Comparison of ENCODE assay signal across 22 cellular contexts in genomic region chr4:109334129-109334528, GRCh38. TPM values are rescaled to one million over a fixed set of nuclear protein-coding genes. Genes with fewer than 3 reads are reported as not detected.
"Had no signal": no experiment of that assay in that cellular context is flagged by ENCODE, and none has a peak within 500 bp of the region (broad histone marks: within the 10 kb centered on the region; RNA-seq: fewer than 3 reads in every experiment).

No MANE protein-coding gene starts in this region.

- FAIRE-seq: islet of Langerhans, pancreas had no signal

- H3K27ac ChIP-seq: dorsolateral prefrontal cortex, gastrocnemius medialis, heart right ventricle, pancreas, thoracic aorta had no signal

- H3K4me1 ChIP-seq: gastrocnemius medialis, heart right ventricle, pancreas had no signal

- DNase-seq: cortex of kidney; dorsolateral prefrontal cortex; effector CD8-positive, alpha-beta T cell; gastrocnemius medialis; heart right ventricle; hypothalamus; kidney glomerular epithelial cell; mammary epithelial cell; mucosa of descending colon; natural killer cell; occipital lobe; pancreas; right cardiac atrium; stimulated activated CD4-positive, alpha-beta T cell treated with anti-CD3 and anti-CD28 coated beads, Interleukin-4, amount 100 ng/mL, for 4 hours; stimulated activated naive B cell treated with anti-CD40 and anti-IgM and Interleukin-4, amounts not matched to agents 10 μg/mL and 1 μg/mL and 100 μg/mL, for 72 hours; stimulated activated naive CD8-positive, alpha-beta T cell treated with anti-CD3 and anti-CD28 coated beads, Interleukin-15, amount 100 ng/mL, for 72 hours; substantia nigra; trophoblast cell had no signal

- ATAC-seq: gastrocnemius medialis; heart right ventricle; left lobe of liver; mucosa of descending colon; natural killer cell; pancreas; stimulated activated naive B cell treated with anti-CD40 and anti-IgM and Interleukin-4, amounts not matched to agents 10 μg/mL and 1 μg/mL and 100 μg/mL, for 72 hours; stimulated activated naive CD8-positive, alpha-beta T cell treated with anti-CD3 and anti-CD28 coated beads, Interleukin-15, amount 100 ng/mL, for 72 hours had no signal

- H3K9me3 ChIP-seq: gastrocnemius medialis, heart right ventricle, mucosa of descending colon, thoracic aorta had no signal

- H3K4me2 ChIP-seq: smooth muscle cell had no signal

- H3K4me3 ChIP-seq: dorsolateral prefrontal cortex, gastrocnemius medialis, heart right ventricle, mucosa of descending colon, pancreas, smooth muscle cell, thoracic aorta had no signal

- H3K27me3 ChIP-seq: dorsolateral prefrontal cortex, gastrocnemius medialis, heart right ventricle, pancreas had no signal

- H3K36me3 ChIP-seq: gastrocnemius medialis, heart right ventricle, pancreas, thoracic aorta had no signal

RNA-seq across cellular contexts. Expression of gene COL25A1, which starts 31.7 kb away (rescaled TPM):
- polyA plus RNA-seq: mammary epithelial cell had no signal
